In genomic region chr19:51503891-51504290, GRCh38 we compare ENCODE assay signal across 34 cellular contexts. TPM values are rescaled to one million over a fixed set of nuclear protein-coding genes. Genes with fewer than 3 reads are reported as not detected.
"Had no signal": no experiment of that assay in that cellular context is flagged by ENCODE, and none has a peak within 500 bp of the region (broad histone marks: within the 10 kb centered on the region; RNA-seq: fewer than 3 reads in every experiment).

No MANE protein-coding gene starts in this region.

- H3K4me1 ChIP-seq: gastroesophageal sphincter, left ventricle myocardium inferior, parathyroid adenoma, right atrium auricular region, tibial nerve had no signal

- H3K9ac ChIP-seq: parathyroid adenoma had no signal

- H3K4me1 Mint-ChIP-seq: nephron, WTC11 had no signal

- H3K4me3 Mint-ChIP-seq: activated CD8-positive, alpha-beta T cell treated with anti-CD3 and anti-CD28 coated beads, Interleukin-2, amount 10 ng/mL, durations not matched to agents 7 days and 5 days; activated naive CD8-positive, alpha-beta T cell treated with anti-CD3 and anti-CD28 coated beads, Interleukin-2, amount 10 ng/mL, durations not matched to agents 7 days and 5 days; effector memory CD8-positive, alpha-beta T cell; nephron; WTC11 had no signal

- H3K27ac ChIP-seq: brain microvascular endothelial cell, coronary artery, gastroesophageal sphincter, hepatocyte, left ventricle myocardium inferior, parathyroid adenoma, right atrium auricular region, tibial nerve had no signal

- H3K27me3 ChIP-seq: brain microvascular endothelial cell, hepatocyte, right atrium auricular region, tibial nerve had no signal

- H3K4me3 ChIP-seq: coronary artery, gastroesophageal sphincter, hepatocyte, left ventricle myocardium inferior, lung, right atrium auricular region, smooth muscle cell, tibial nerve had no signal

- H3K27ac Mint-ChIP-seq: activated CD8-positive, alpha-beta T cell treated with anti-CD3 and anti-CD28 coated beads, Interleukin-2, amount 10 ng/mL, durations not matched to agents 7 days and 5 days; activated naive CD8-positive, alpha-beta T cell treated with anti-CD3 and anti-CD28 coated beads, Interleukin-2, amount 10 ng/mL, durations not matched to agents 7 days and 5 days; effector memory CD8-positive, alpha-beta T cell; nephron; WTC11 had no signal

- H3K36me3 ChIP-seq: brain microvascular endothelial cell, gastroesophageal sphincter, left ventricle myocardium inferior, right atrium auricular region, tibial nerve had no signal

- H3K36me3 Mint-ChIP-seq: WTC11 had no signal

- H3K9me3 Mint-ChIP-seq: effector memory CD8-positive, alpha-beta T cell had no signal

- DNase-seq: activated CD4-positive, alpha-beta T cell treated with anti-CD3 and anti-CD28 coated beads for 1 hour; activated CD8-positive, alpha-beta T cell treated with anti-CD3 and anti-CD28 coated beads, Interleukin-2, amount 10 ng/mL, durations not matched to agents 7 days and 5 days; activated effector memory CD4-positive, alpha-beta T cell treated with Interleukin-2 at 50 U/mL for 16 hours; activated naive CD4-positive, alpha-beta T cell treated with Interleukin-2 at 50 U/mL for 16 hours; activated naive CD8-positive, alpha-beta T cell treated with anti-CD3 and anti-CD28 coated beads, Interleukin-2, amount 10 ng/mL, durations not matched to agents 7 days and 5 days; brain microvascular endothelial cell; effector memory CD8-positive, alpha-beta T cell; islet precursor cell; left ventricle myocardium inferior; mesendoderm; stimulated activated CD4-positive, alpha-beta T cell treated with anti-CD3 and anti-CD28 coated beads, Interleukin-2, amount 100 ng/mL, for 24 hours; stimulated activated naive CD4-positive, alpha-beta T cell; T-helper 2 cell had no signal

RNA-seq across cellular contexts. Expression of gene SIGLEC12, which starts 2.3 kb away (rescaled TPM):
- total RNA-seq: astrocyte, cardiac septum, endothelial cell of umbilical vein, fibroblast of lung, fibroblast of villous mesenchyme, hepatocyte, mononuclear cell, pulmonary artery endothelial cell, right atrium auricular region, smooth muscle cell, temporal lobe, WTC11 had no signal
- polyA plus RNA-seq: endothelial cell of umbilical vein, fibroblast of lung, smooth muscle cell had no signal

RNA-seq across cellular contexts. Expression of gene CEACAM18, which starts 25.6 kb away (rescaled TPM):
- total RNA-seq: activated CD8-positive, alpha-beta T cell treated with anti-CD3 and anti-CD28 coated beads, Interleukin-2, amount 10 ng/mL, durations not matched to agents 7 days and 5 days; activated naive CD8-positive, alpha-beta T cell treated with anti-CD3 and anti-CD28 coated beads, Interleukin-2, amount 10 ng/mL, durations not matched to agents 7 days and 5 days; astrocyte; cardiac septum; cerebellum; endothelial cell of umbilical vein; fibroblast of lung; fibroblast of villous mesenchyme; gastroesophageal sphincter; hepatocyte; left ventricle myocardium inferior; lung; mononuclear cell; pulmonary artery endothelial cell; right atrium auricular region; smooth muscle cell; temporal lobe; tibial nerve; ureter; WTC11 had no signal
- polyA plus RNA-seq: endothelial cell of umbilical vein, esophagus, fibroblast of lung, lung, smooth muscle cell had no signal

RNA-seq across cellular contexts. Expression of gene SIGLEC6, which starts 27.6 kb away (rescaled TPM):
- total RNA-seq: activated naive CD8-positive, alpha-beta T cell treated with anti-CD3 and anti-CD28 coated beads, Interleukin-2, amount 10 ng/mL, durations not matched to agents 7 days and 5 days; astrocyte; cerebellum; endothelial cell of umbilical vein; fibroblast of lung; fibroblast of villous mesenchyme; hepatocyte; pulmonary artery endothelial cell; temporal lobe had no signal
- polyA plus RNA-seq: endothelial cell of umbilical vein, fibroblast of lung, hepatocyte, smooth muscle cell had no signal

RNA-seq across cellular contexts. Expression of gene SIGLEC8, which starts 45.6 kb away (rescaled TPM):
- total RNA-seq: activated CD8-positive, alpha-beta T cell treated with anti-CD3 and anti-CD28 coated beads, Interleukin-2, amount 10 ng/mL, durations not matched to agents 7 days and 5 days; activated naive CD8-positive, alpha-beta T cell treated with anti-CD3 and anti-CD28 coated beads, Interleukin-2, amount 10 ng/mL, durations not matched to agents 7 days and 5 days; astrocyte; cardiac septum; endothelial cell of umbilical vein; fibroblast of lung; fibroblast of villous mesenchyme; mononuclear cell; pulmonary artery endothelial cell; smooth muscle cell; WTC11 had no signal
- polyA plus RNA-seq: endothelial cell of umbilical vein, fibroblast of lung, hepatocyte, smooth muscle cell had no signal
